In genomic region chr17:38701504-38702165, GRCh38 we compare ENCODE assay signal across 1 cellular context.
TF ChIP-seq lines count a peak whose summit lies in the region.

No MANE protein-coding gene starts in this region.

TF ChIP-seq in HepG2, 621 proteins besides CTCF, POLR2A, EP300 and RAD21 (continued from another document and continues in another):
- no peak for TF ChIP-seq ZNF350 (CRISPR knock-in tag; IDR thresholded peaks at IDR 0.05; ENCODE audit: borderline replicate concordance, low read depth)
- no peak for TF ChIP-seq TBP (CRISPR knock-in tag; IDR thresholded peaks at IDR 0.05)
- TF ChIP-seq ZC3H4 (CRISPR knock-in tag; IDR thresholded peaks at IDR 0.05; ENCODE audit: borderline replicate concordance) = peak; percentile 93; the same call in 1 of the 2 replicates
- TF ChIP-seq USF2 (IDR thresholded peaks at IDR 0.05; ENCODE audit: low read depth, low read length) = no peak
- no peak for TF ChIP-seq USF2 (CRISPR knock-in tag; IDR thresholded peaks at IDR 0.05; ENCODE audit: borderline replicate concordance)
- TF ChIP-seq ATF7-NPFF (CRISPR knock-in tag; IDR thresholded peaks at IDR 0.05; ENCODE audit: low read depth) = no peak; the same call in 1 of the 2 replicates
- TF ChIP-seq GTF2F1 (IDR thresholded peaks at IDR 0.05; ENCODE audit: low read length) = no peak
- TF ChIP-seq SIN3A (IDR thresholded peaks at IDR 0.05; ENCODE audit: borderline replicate concordance, low read depth, low read length) = no peak
- TF ChIP-seq YEATS4 (CRISPR knock-in tag; IDR thresholded peaks at IDR 0.05; ENCODE audit: borderline replicate concordance) = no peak
- TF ChIP-seq FOXA1 (IDR thresholded peaks at IDR 0.05) = no peak
- TF ChIP-seq FOXA1 (CRISPR knock-in tag; IDR thresholded peaks at IDR 0.05) = no peak
- TF ChIP-seq ZNF547 (CRISPR knock-in tag; IDR thresholded peaks at IDR 0.05) = no peak
- TF ChIP-seq ZKSCAN8 (CRISPR knock-in tag; IDR thresholded peaks at IDR 0.05; ENCODE audit: borderline replicate concordance) = no peak
- no peak for TF ChIP-seq GATA4 (IDR thresholded peaks at IDR 0.05; ENCODE audit: borderline replicate concordance, low read depth)
- TF ChIP-seq GRHL1 (CRISPR knock-in tag; conservative IDR thresholded peaks at IDR 0.05) = no peak
- no peak for TF ChIP-seq RARA (CRISPR knock-in tag; IDR thresholded peaks at IDR 0.05)
- TF ChIP-seq REL (CRISPR knock-in tag; conservative IDR thresholded peaks at IDR 0.05) = no peak
- no peak for TF ChIP-seq ZBED4 (CRISPR knock-in tag; IDR thresholded peaks at IDR 0.05; ENCODE audit: borderline replicate concordance)
- 0 out of 2 replicates have a peak, but pooled peaks have one; percentile 18 for TF ChIP-seq THRA (CRISPR knock-in tag; IDR thresholded peaks at IDR 0.05; ENCODE audit: borderline replicate concordance)
- TF ChIP-seq HMGXB4 (CRISPR knock-in tag; IDR thresholded peaks at IDR 0.05; ENCODE audit: borderline replicate concordance in 1 of 2, low read depth in 1 of 2) = peak in 1 of 2 experiments; percentile 72; a peak in 2 of 4 replicates
- no peak for TF ChIP-seq ATRX (CRISPR knock-in tag; IDR thresholded peaks at IDR 0.05; ENCODE audit: borderline replicate concordance)
- TF ChIP-seq CAMTA2 (CRISPR knock-in tag; IDR thresholded peaks at IDR 0.05; ENCODE audit: borderline replicate concordance) = no peak
- TF ChIP-seq FOSL2 (CRISPR knock-in tag; IDR thresholded peaks at IDR 0.05) = no peak
- TF ChIP-seq HMGXB3 (CRISPR knock-in tag; IDR thresholded peaks at IDR 0.05; ENCODE audit: borderline replicate concordance) = no peak
- 0 out of 2 replicates have a peak, but pooled peaks have one; percentile 40 for TF ChIP-seq ZNF609 (CRISPR knock-in tag; IDR thresholded peaks at IDR 0.05; ENCODE audit: borderline replicate concordance)
- no peak; the same call in 1 of the 2 replicates for TF ChIP-seq IKZF5 (CRISPR knock-in tag; IDR thresholded peaks at IDR 0.05)
- no peak for TF ChIP-seq ZNF335 (CRISPR knock-in tag; IDR thresholded peaks at IDR 0.05)
- TF ChIP-seq E2F1 (CRISPR knock-in tag; IDR thresholded peaks at IDR 0.05) = no peak
- no peak for TF ChIP-seq MTERF4 (CRISPR knock-in tag; IDR thresholded peaks at IDR 0.05)
- TF ChIP-seq FOXC1 (CRISPR knock-in tag; IDR thresholded peaks at IDR 0.05; ENCODE audit: borderline replicate concordance) = peak; percentile 27; the same call in 1 of the 2 replicates
